Comparison of ENCODE assay signal across 8 cellular contexts in genomic region chr7:152025937-152026890, GRCh38. TPM values are rescaled to one million over a fixed set of nuclear protein-coding genes. Genes with fewer than 3 reads are reported as not detected.
DNase-seq lines count a peak whose midpoint lies in the region; TF ChIP-seq lines count a peak whose summit lies in the region.

No MANE protein-coding gene starts in this region.

- peak overlapping the region in 6 of 7 donors; percentile 33 to 94 (median 82) for H3K27ac Mint-ChIP-seq in CD14-positive monocyte
- peak overlapping the region; percentile 90 for H3K27ac Mint-ChIP-seq in dendritic cell treated with granulocyte-macrophage colony-stimulating factor and Interleukin-4, amounts not matched to agents 40 ng/mL and 50 ng/mL, for 4 days
- H3K27ac Mint-ChIP-seq in nephron = peak overlapping the region; percentile 31 to 67 (median 65)

- H3K4me1 Mint-ChIP-seq in CD14-positive monocyte (peaks cover 29% of the 10 kb centered on the region), nephron (peaks cover 8% of the 10 kb centered on the region)
- H3K4me1 Mint-ChIP-seq in dendritic cell treated with granulocyte-macrophage colony-stimulating factor and Interleukin-4, amounts not matched to agents 40 ng/mL and 50 ng/mL, for 4 days (ENCODE audit: low read depth) = peaks cover 26% of the 10 kb centered on the region

- intact Hi-C loops in CD14-positive monocyte (cut with micrococcal nuclease) = no loop called here
- intact Hi-C loops in dendritic cell treated with granulocyte-macrophage colony-stimulating factor and Interleukin-4, amounts not matched to agents 40 ng/mL and 50 ng/mL, for 4 days (cut with micrococcal nuclease) = loop anchor here (5.0 to 10.0 kb wide), 3 partner anchors 56 to 501 kb away; no protein-coding TSS in a partner anchor

- H3K4me3 Mint-ChIP-seq in CD14-positive monocyte (peak overlapping the region; percentile 80 to 89), nephron (peak overlapping the region; percentile 85 to 91 (median 89))
- peak overlapping the region; percentile 84 for H3K4me3 Mint-ChIP-seq in dendritic cell treated with granulocyte-macrophage colony-stimulating factor and Interleukin-4, amounts not matched to agents 40 ng/mL and 50 ng/mL, for 4 days

- peaks cover 3 to 7% (median 4%) of the 10 kb centered on the region in 3 donors for H3K27me3 Mint-ChIP-seq in CD14-positive monocyte (ENCODE audit: low read depth in 3 of 3)
- H3K27me3 Mint-ChIP-seq in dendritic cell treated with granulocyte-macrophage colony-stimulating factor and Interleukin-4, amounts not matched to agents 40 ng/mL and 50 ng/mL, for 4 days = peaks cover 7% of the 10 kb centered on the region
- H3K27me3 Mint-ChIP-seq in nephron (ENCODE audit: low read depth) = peaks cover 8% of the 10 kb centered on the region

- peaks cover 18 to 19% of the 10 kb centered on the region in 2 donors for H3K36me3 Mint-ChIP-seq in CD14-positive monocyte
- H3K36me3 Mint-ChIP-seq in dendritic cell treated with granulocyte-macrophage colony-stimulating factor and Interleukin-4, amounts not matched to agents 40 ng/mL and 50 ng/mL, for 4 days (ENCODE audit: low read depth) = peaks cover 24% of the 10 kb centered on the region
- H3K36me3 Mint-ChIP-seq in nephron (ENCODE audit: low read depth) = peaks cover 38% of the 10 kb centered on the region

- H3K9me3 Mint-ChIP-seq in CD14-positive monocyte = peaks cover 0 to 9% (median 7%) of the 10 kb centered on the region in 7 donors
- peaks cover 15% of the 10 kb centered on the region for H3K9me3 Mint-ChIP-seq in dendritic cell treated with granulocyte-macrophage colony-stimulating factor and Interleukin-4, amounts not matched to agents 40 ng/mL and 50 ng/mL, for 4 days
- peaks cover 3% of the 10 kb centered on the region for H3K9me3 Mint-ChIP-seq in nephron

- no peak for DNase-seq in CD14-positive monocyte (ENCODE audit: low spot score)
- peak; percentile 13 for DNase-seq in LHCN-M2 (ENCODE audit: low read depth)
- DNase-seq in ureter (ENCODE audit: low spot score) = no peak
- no peak for DNase-seq in activated effector memory CD4-positive, alpha-beta T cell treated with Interleukin-2 at 50 U/mL for 16 hours
- DNase-seq in NCI-H2196 treated with DMSO at 0.1 percent for 48 hours (lab: John Stamatoyannopoulos, UW; ENCODE audit: unreplicated experiment) = no peak
- no peak for DNase-seq in GM19240 (ENCODE audit: insufficient read length, low spot score)

- TF ChIP-seq CTCF in CD14-positive monocyte (IDR thresholded peaks at IDR 0.05) (no peak), nephron (IDR thresholded peaks at IDR 0.05; ENCODE audit: unreplicated experiment in 3 of 3) (peak; percentile 22 to 32 (median 32))

RNA-seq across cellular contexts. Expression of gene GALNT11, which starts 0.7 kb away (rescaled TPM):
- polyA plus RNA-seq in CD14-positive monocyte = 10 to 100 TPM; 17.7 to 20.6 TPM
- total RNA-seq in LHCN-M2 (2014; rRNA removed) = 77.6 and 82.4 TPM in 2 replicates
- 26.1 TPM for polyA plus RNA-seq in LHCN-M2 (2012)
- total RNA-seq in ureter = 58.8 TPM
